ENCODE assay signal across 9 cellular contexts in the genomic region with DNA sequence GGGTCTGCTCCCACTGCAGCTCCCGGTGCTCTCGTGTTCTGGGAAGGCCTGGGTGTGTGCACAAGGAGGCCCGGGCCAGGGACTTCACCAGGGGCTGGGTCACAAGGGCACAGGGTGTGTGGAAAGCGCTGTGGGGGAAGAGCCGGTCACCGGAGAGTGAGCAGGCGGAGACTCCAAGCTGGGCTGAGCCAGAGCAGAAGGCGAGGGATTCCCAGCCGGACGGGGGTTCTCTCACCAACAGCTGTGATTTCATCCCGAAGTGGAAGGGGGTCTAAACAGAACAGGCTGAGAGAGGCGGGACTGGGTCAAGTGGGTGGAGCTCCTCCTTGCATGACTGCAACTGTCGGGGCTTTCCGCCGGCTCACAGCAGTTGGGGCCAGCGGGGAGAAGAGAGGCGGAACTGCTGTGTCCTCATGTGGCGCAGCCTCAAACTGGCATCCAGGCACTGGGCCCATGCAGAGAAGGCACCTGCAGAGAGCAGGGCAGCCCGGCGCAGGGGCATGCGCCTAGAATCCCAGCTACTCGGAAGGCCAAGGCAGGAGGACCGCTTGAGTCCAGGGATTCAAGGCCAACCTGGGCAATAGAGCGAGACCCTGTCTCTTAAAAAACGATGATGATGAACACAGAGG. TPM values are rescaled to one million over a fixed set of nuclear protein-coding genes. Genes with fewer than 3 reads are reported as not detected.
A peak's percentile ranks its signal among the peaks of the same experiment; 100 is the strongest.
DNase-seq lines count a peak whose midpoint lies in the region; ATAC-seq, FAIRE-seq and TF ChIP-seq lines count a peak whose summit lies in the region.
"Had no signal": no experiment of that assay in that cellular context is flagged by ENCODE, and none has a peak within 500 bp of the region (broad histone marks: within the 10 kb centered on the region; RNA-seq: fewer than 3 reads in every experiment).

No MANE protein-coding gene starts in this region.

- no peaks in the 10 kb centered on the region for H3K9me3 ChIP-seq in colonic mucosa
- no peaks in the 10 kb centered on the region for H3K9me3 ChIP-seq in aorta (ENCODE audit: control insufficient read depth, low read length)
- H3K9me3 ChIP-seq: body of pancreas had no signal

- H3K9ac ChIP-seq in colonic mucosa (ENCODE audit: low read depth in 2 of 2, low read length in 2 of 2) = peak overlapping the region; percentile 30 to 63

- ATAC-seq in GM19043 (IDR thresholded peaks at IDR 0.05; ENCODE audit: low read depth, unreplicated experiment) = peak; percentile 65
- ATAC-seq in HG03135 (IDR thresholded peaks at IDR 0.05; ENCODE audit: unreplicated experiment) = peak; percentile 69
- peak; percentile 83 to 84 for ATAC-seq in activated CD4-positive, CD25-positive, alpha-beta regulatory T cell treated with anti-CD3 and anti-CD28 coated beads, Interleukin-2, amount 50 U/mL, for 24 hours
- peak; percentile 70 for ATAC-seq in aorta (ENCODE audit: low FRiP score)
- ATAC-seq: body of pancreas had no signal

- no peak overlapping the region for H3K4me3 ChIP-seq in colonic mucosa
- no peak overlapping the region for H3K4me3 ChIP-seq in aorta (ENCODE audit: low read length in 2 of 2)
- H3K4me3 ChIP-seq: body of pancreas had no signal

- FAIRE-seq in RCC 7860 (lab: Jason Lieb, UNC) = no peak

- H3K4me1 ChIP-seq in colonic mucosa = no peaks in the 10 kb centered on the region
- no peaks in the 10 kb centered on the region for H3K4me1 ChIP-seq in aorta (ENCODE audit: control insufficient read depth in 1 of 2, insufficient read depth in 2 of 2, low read length in 2 of 2)
- H3K4me1 ChIP-seq: body of pancreas had no signal

- TF ChIP-seq CTCF in colonic mucosa (IDR thresholded peaks at IDR 0.05) = no peak

- intact Hi-C loops in colonic mucosa (cut with DNase I) = no loop called here
- intact Hi-C loops in aorta (cut with DNase I) = no loop called here

- DNase-seq in colonic mucosa (peak; percentile 52), pons (ENCODE audit: low spot score) (peak; percentile 50), aorta (peak; percentile 82), RCC 7860 (ENCODE audit: low spot score) (no peak), putamen (ENCODE audit: low spot score) (no peak)

- H3K27ac ChIP-seq in colonic mucosa (peak overlapping the region; percentile 85), aorta (ENCODE audit: low read depth in 1 of 2, low read length in 2 of 2) (no peak overlapping the region)

- H3K27me3 ChIP-seq in colonic mucosa (no peaks in the 10 kb centered on the region), aorta (ENCODE audit: control insufficient read depth in 1 of 2, insufficient read depth in 2 of 2, low read length in 1 of 2) (no peaks in the 10 kb centered on the region)
- H3K27me3 ChIP-seq: body of pancreas had no signal

- 73 to 79% methylated on average over 24 to 25 of the region's 25 CpGs for WGBS in aorta, 2 donors

- H3K36me3 ChIP-seq in colonic mucosa (no peaks in the 10 kb centered on the region), aorta (ENCODE audit: control insufficient read depth in 1 of 2, insufficient read depth in 2 of 2, low read length in 1 of 2) (peaks cover 0 to 3% of the 10 kb centered on the region in 2 donors)

RNA-seq across cellular contexts. Expression of gene ORAI2, which starts 7.6 kb away (rescaled TPM):
- total RNA-seq in colonic mucosa = 1 to 10 TPM; 3.3 to 5.5 TPM
- 10 to 100 TPM; 17.8 to 25.5 TPM for total RNA-seq in aorta
- polyA plus RNA-seq in aorta = 1 to 10 TPM; 3.1 to 7.4 TPM

RNA-seq across cellular contexts. Expression of gene PRKRIP1, which starts 29.6 kb away (rescaled TPM):
- total RNA-seq in colonic mucosa = 10 to 100 TPM; 15.1 to 19.4 TPM
- total RNA-seq in aorta = 10 to 100 TPM; 19.0 to 26.0 TPM
- 10 to 100 TPM; 14.9 to 66.5 TPM for polyA plus RNA-seq in aorta

RNA-seq across cellular contexts. Expression of gene ALKBH4, which starts 38.9 kb away (rescaled TPM):
- total RNA-seq in colonic mucosa = 10 to 100 TPM in 1 of 2 donors, 1 to 10 TPM in 1; 9.7 to 14.1 TPM
- 1 to 10 TPM; 6.1 to 8.7 TPM for total RNA-seq in aorta
- 10 to 100 TPM in 1 of 2 donors, 1 to 10 TPM in 1; 9.1 to 10.2 TPM for polyA plus RNA-seq in aorta

RNA-seq across cellular contexts. Expression of gene LRWD1, which starts 39.0 kb away (rescaled TPM):
- total RNA-seq in colonic mucosa (10 to 100 TPM; 11.4 to 19.6 TPM), aorta (1 to 10 TPM; 8.6 to 9.4 TPM)
- 10 to 100 TPM; 13.4 to 16.5 TPM for polyA plus RNA-seq in aorta

RNA-seq across cellular contexts. Expression of gene POLR2J, which starts 53.0 kb away (rescaled TPM):
- total RNA-seq in colonic mucosa = 10 to 100 TPM; 43.0 to 49.2 TPM
- total RNA-seq in aorta = 10 to 100 TPM; 29.6 to 35.9 TPM
- 10 to 100 TPM; 90.0 to 92.9 TPM for polyA plus RNA-seq in aorta

Comparison
In these comparisons a context has a peak if more than half of its experiments do, and no peak if none do; other contexts are left out.
1. DNase-seq: peak in colonic mucosa (single experiment), pons (single experiment) and aorta (2 of 2); none in RCC 7860 (single experiment) and putamen (single experiment).
2. Peak in every context shown above with its lines, with median percentiles within 50 percentile points of each other: ATAC-seq.